Comparison of ENCODE assay signal across 10 cellular contexts in the genomic region with DNA sequence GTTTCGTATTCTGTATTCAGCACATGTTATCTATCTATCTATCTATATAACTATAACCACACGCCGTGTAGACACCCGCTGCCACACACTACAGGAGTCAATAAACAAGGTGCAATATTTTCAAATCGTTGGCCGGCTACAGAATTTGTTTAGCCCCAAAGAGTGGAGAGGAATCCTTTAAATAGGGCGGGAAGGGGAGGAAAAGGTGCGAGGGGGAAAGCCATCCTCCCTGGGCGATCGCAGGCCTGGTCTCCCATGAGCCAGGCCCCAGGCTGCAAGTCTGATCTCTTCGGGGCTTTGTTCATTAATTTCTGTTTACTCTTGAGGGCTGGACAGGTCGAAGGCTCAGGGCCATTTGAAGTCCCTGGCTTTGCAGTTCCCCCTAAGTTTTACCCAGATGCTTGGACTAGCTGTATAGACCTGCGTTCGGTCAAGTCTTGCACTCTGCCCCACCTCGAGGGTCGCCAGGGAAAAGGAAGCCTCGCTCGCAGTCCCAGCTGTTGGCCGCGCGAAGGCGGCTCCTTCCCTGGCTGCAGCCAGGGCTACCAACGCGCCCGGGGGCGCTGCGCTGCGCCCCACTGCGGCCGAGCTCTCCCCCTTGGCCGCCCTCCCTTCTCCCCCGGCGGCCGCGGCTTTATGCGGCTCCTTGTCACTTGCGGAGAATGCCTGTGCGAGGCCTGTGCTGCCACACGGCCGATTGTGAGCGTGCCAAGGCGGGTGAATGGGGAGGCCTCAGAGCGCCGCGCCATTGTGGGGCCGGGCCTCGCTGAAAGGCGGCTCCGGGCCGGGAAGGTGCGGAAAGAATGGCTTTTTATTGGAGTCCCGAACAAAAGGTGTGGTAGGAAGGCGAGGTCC. TPM values are rescaled to one million over a fixed set of nuclear protein-coding genes. Genes with fewer than 3 reads are reported as not detected.
DNase-seq lines count a peak whose midpoint lies in the region; ATAC-seq and TF ChIP-seq lines count a peak whose summit lies in the region.
"Had no signal": no experiment of that assay in that cellular context is flagged by ENCODE, and none has a peak within 500 bp of the region (broad histone marks: within the 10 kb centered on the region; RNA-seq: fewer than 3 reads in every experiment).

No MANE protein-coding gene starts in this region.

- CTCF ChIA-PET in T-cell (lab: Charles Lee): interaction anchor here in 1 of 2 donors (0.7 kb wide), 1 partner anchor 434 kb away, joined by 8 read pairs; no protein-coding TSS in a partner anchor

- H3K27ac ChIP-seq in iPS-20b (ENCODE audit: low read length) (no peak overlapping the region), thyroid gland (no peak overlapping the region)

- intact Hi-C loops in thyroid gland (cut with DNase I): no loop called here

- H3K36me3 ChIP-seq in iPS-20b (ENCODE audit: insufficient read depth, low read depth, low read length) (no peaks in the 10 kb centered on the region), skeletal muscle satellite cell (ENCODE audit: insufficient read depth, low read length) (no peaks in the 10 kb centered on the region), thyroid gland (no peaks in the 10 kb centered on the region)

- H3K4me3 Mint-ChIP-seq in T-helper 1 cell treated with Interleukin-12 subunit alpha and Interleukin-12 subunit beta and Interleukin-4 antibody, amounts not matched to agents 30 μg/mL and 1 μg/mL, for 36 hours: no peak overlapping the region
- peak overlapping the region; percentile 24 to 62 (median 29) for H3K4me3 Mint-ChIP-seq in T-cell

- no peak for ATAC-seq in T-cell (replicated peaks in 1 of 4)
- ATAC-seq: esophagus mucosa had no signal

- H3K4me1 Mint-ChIP-seq in T-helper 1 cell treated with Interleukin-12 subunit alpha and Interleukin-12 subunit beta and Interleukin-4 antibody, amounts not matched to agents 30 μg/mL and 1 μg/mL, for 36 hours (ENCODE audit: low read depth): peaks cover 12% of the 10 kb centered on the region
- H3K4me1 Mint-ChIP-seq in T-cell: peaks cover 30 to 54% (median 44%) of the 10 kb centered on the region in 3 donors

- H3K4me3 ChIP-seq in iPS-20b (ENCODE audit: low read length) (peak overlapping the region; percentile 45; the same call in 1 of the 2 replicates), skeletal muscle satellite cell (ENCODE audit: low read length) (no peak overlapping the region), thyroid gland (replicated peaks in 1 of 3) (peak overlapping the region in 1 of 3 donors; percentile 4)

- no peak for DNase-seq in T-helper 1 cell
- DNase-seq in T-cell: no peak
- no peak for DNase-seq in NAMALWA (ENCODE audit: low spot score)
- DNase-seq in thyroid gland: no peak
- no peak for DNase-seq in NCI-H2196 (lab: John Stamatoyannopoulos, UW; ENCODE audit: unreplicated experiment)
- DNase-seq: activated CD8-positive, alpha-beta memory T cell treated with anti-CD3 and anti-CD28 coated beads, Interleukin-2, amount 50 U/mL, for 4 hours had no signal

- POLR2A ChIA-PET in T-cell (lab: Charles Lee): no interaction called here

- H3K9me3 Mint-ChIP-seq in T-helper 1 cell treated with Interleukin-12 subunit alpha and Interleukin-12 subunit beta and Interleukin-4 antibody, amounts not matched to agents 30 μg/mL and 1 μg/mL, for 36 hours: peaks cover 3% of the 10 kb centered on the region
- no peaks in the 10 kb centered on the region for H3K9me3 Mint-ChIP-seq in T-cell

- H3K27ac Mint-ChIP-seq in T-helper 1 cell treated with Interleukin-12 subunit alpha and Interleukin-12 subunit beta and Interleukin-4 antibody, amounts not matched to agents 30 μg/mL and 1 μg/mL, for 36 hours: peak overlapping the region; percentile 26
- no peak overlapping the region for H3K27ac Mint-ChIP-seq in T-cell

- WGBS in thyroid gland, 2 donors: 14 to 39% methylated on average over 13 to 45 of the region's 53 CpGs

- H3K4me2 ChIP-seq in skeletal muscle satellite cell (ENCODE audit: low read length): peak overlapping the region; percentile 33

- TF ChIP-seq POLR2A in thyroid gland (IDR thresholded peaks at IDR 0.05): no peak

- H3K4me1 ChIP-seq in iPS-20b (ENCODE audit: insufficient read depth, low read length) (peaks cover 19% of the 10 kb centered on the region), skeletal muscle satellite cell (ENCODE audit: control insufficient read depth, insufficient read depth, low read length) (peaks cover 3% of the 10 kb centered on the region), thyroid gland (peaks cover 15 to 45% of the 10 kb centered on the region in 2 donors)

- no peak overlapping the region for H3K9ac ChIP-seq in iPS-20b (ENCODE audit: low read depth, low read length)
- no peak overlapping the region for H3K9ac ChIP-seq in skeletal muscle satellite cell (ENCODE audit: low read depth, low read length)

- peaks cover 26% of the 10 kb centered on the region; the same call in 1 of the 2 replicates for H3K9me3 ChIP-seq in iPS-20b (ENCODE audit: insufficient read depth, low read depth, low read length)
- H3K9me3 ChIP-seq in skeletal muscle satellite cell (replicated peaks; ENCODE audit: low read length): peaks cover 5% of the 10 kb centered on the region
- no peaks in the 10 kb centered on the region for H3K9me3 ChIP-seq in thyroid gland

- H3K27me3 ChIP-seq in iPS-20b (ENCODE audit: insufficient read depth, low read length): peaks cover 100% of the 10 kb centered on the region
- peaks cover 93% of the 10 kb centered on the region for H3K27me3 ChIP-seq in skeletal muscle satellite cell (ENCODE audit: control insufficient read depth, insufficient read depth, low read length)
- peaks cover 68% of the 10 kb centered on the region for H3K27me3 ChIP-seq in thyroid gland

- peaks cover 91% of the 10 kb centered on the region for H3K27me3 Mint-ChIP-seq in T-helper 1 cell treated with Interleukin-12 subunit alpha and Interleukin-12 subunit beta and Interleukin-4 antibody, amounts not matched to agents 30 μg/mL and 1 μg/mL, for 36 hours (ENCODE audit: low read depth)
- peaks cover 63 to 84% of the 10 kb centered on the region in 2 donors for H3K27me3 Mint-ChIP-seq in T-cell

- peaks cover 7% of the 10 kb centered on the region for H3K36me3 Mint-ChIP-seq in T-helper 1 cell treated with Interleukin-12 subunit alpha and Interleukin-12 subunit beta and Interleukin-4 antibody, amounts not matched to agents 30 μg/mL and 1 μg/mL, for 36 hours (ENCODE audit: low read depth)
- H3K36me3 Mint-ChIP-seq in T-cell: no peaks in the 10 kb centered on the region

- no peak for TF ChIP-seq CTCF in thyroid gland (IDR thresholded peaks at IDR 0.05)

RNA-seq across cellular contexts. Expression of gene NKX2-3, which starts 3.9 kb away (rescaled TPM):
- total RNA-seq in T-cell (under 1 TPM in 1 of 5 donors, not detected in 4; 0.15 TPM), thyroid gland (1 to 10 TPM in 1 of 4 donors, not detected in 3; 3.3 TPM)
- not detected in 2 replicates for total RNA-seq in skeletal muscle satellite cell (2012; rRNA removed)
